Comparison of ENCODE assay signal across 9 cellular contexts in genomic region chr2:192286093-192286701, GRCh38.
DNase-seq lines count a peak whose midpoint lies in the region; ATAC-seq and TF ChIP-seq lines count a peak whose summit lies in the region.
"Had no signal": no experiment of that assay in that cellular context is flagged by ENCODE, and none has a peak within 500 bp of the region (broad histone marks: within the 10 kb centered on the region; RNA-seq: fewer than 3 reads in every experiment).

No MANE protein-coding gene starts in this region.

- H3K4me1 Mint-ChIP-seq in brain (peaks cover 4% of the 10 kb centered on the region), neural crest cell (no peaks in the 10 kb centered on the region)

- H3K36me3 ChIP-seq in sigmoid colon = no peaks in the 10 kb centered on the region

- H3K4me3 Mint-ChIP-seq in brain (no peak overlapping the region), neural crest cell (no peak overlapping the region)

- intact Hi-C loops in sigmoid colon (cut with DNase I) = no loop called here

- no peaks in the 10 kb centered on the region for H3K4me1 ChIP-seq in sigmoid colon

- no peak for TF ChIP-seq EP300 in sigmoid colon (IDR thresholded peaks at IDR 0.05)

- H3K27me3 Mint-ChIP-seq in brain = peaks cover 4% of the 10 kb centered on the region
- H3K27me3 Mint-ChIP-seq in neural crest cell (ENCODE audit: low read depth) = no peaks in the 10 kb centered on the region

- H3K36me3 Mint-ChIP-seq in brain (no peaks in the 10 kb centered on the region), neural crest cell (ENCODE audit: low read depth) (no peaks in the 10 kb centered on the region)

- ATAC-seq in GM21737 (IDR thresholded peaks at IDR 0.05; ENCODE audit: unreplicated experiment) = no peak
- no peak for ATAC-seq in activated CD4-positive, CD25-positive, alpha-beta regulatory T cell treated with anti-CD3 and anti-CD28 coated beads, Interleukin-2, amount 50 U/mL, for 24 hours

- no peak overlapping the region for H3K27ac Mint-ChIP-seq in brain
- H3K27ac Mint-ChIP-seq in neural crest cell (ENCODE audit: unreplicated experiment) = no peak overlapping the region

- DNase-seq in GM12865 (ENCODE audit: low read depth) (peak; percentile 14), NAMALWA (ENCODE audit: low spot score) (peak; percentile 46), neural crest cell (ENCODE audit: low read depth, low spot score) (no peak), sigmoid colon (no peak)
- DNase-seq in activated T-cell treated with anti-CD3 and anti-CD28 coated beads, Interleukin-2, amount 50 U/mL, for 1 hour = no peak

- no peaks in the 10 kb centered on the region for H3K9me3 Mint-ChIP-seq in brain
- no peaks in the 10 kb centered on the region for H3K9me3 Mint-ChIP-seq in neural crest cell

- TF ChIP-seq CTCF in GM12865 (IDR thresholded peaks at IDR 0.05; ENCODE audit: insufficient read depth, low read depth, low read length, missing control alignments) = peak; percentile 30
- peak; percentile 12 to 39 for TF ChIP-seq CTCF in brain (conservative IDR thresholded peaks at IDR 0.05)
- TF ChIP-seq CTCF in neural crest cell (conservative IDR thresholded peaks at IDR 0.05) = peak; percentile 54
- no peak for TF ChIP-seq CTCF in sigmoid colon (IDR thresholded peaks at IDR 0.05)

- H3K9me3 ChIP-seq in sigmoid colon = no peaks in the 10 kb centered on the region

- WGBS in sigmoid colon, 2 donors = 66 to 84% methylated on average over 3 of the region's 3 CpGs

- no peak overlapping the region for H3K27ac ChIP-seq in sigmoid colon
- H3K27ac ChIP-seq: skin epidermis had no signal

- no peak overlapping the region for H3K4me3 ChIP-seq in GM12865 (ENCODE audit: low read depth, low read length)
- no peak overlapping the region for H3K4me3 ChIP-seq in sigmoid colon
- H3K4me3 ChIP-seq: skin epidermis had no signal

- TF ChIP-seq POLR2A in sigmoid colon (IDR thresholded peaks at IDR 0.05) = no peak

- H3K27me3 ChIP-seq in sigmoid colon = no peaks in the 10 kb centered on the region

Comparison
In these comparisons a context has a peak if more than half of its experiments do, and no peak if none do; other contexts are left out.
1. DNase-seq: peak in GM12865 (single experiment) and NAMALWA (single experiment); none in neural crest cell (single experiment), sigmoid colon (single experiment) and activated T-cell treated with anti-CD3 and anti-CD28 coated beads, Interleukin-2, amount 50 U/mL, for 1 hour (single experiment).
2. CTCF ChIP-seq: peak in GM12865 (single experiment), brain (2 of 2) and neural crest cell (single experiment); none in sigmoid colon (0 of 4).